Comparison of ENCODE assay signal across 27 cellular contexts in the genomic region with DNA sequence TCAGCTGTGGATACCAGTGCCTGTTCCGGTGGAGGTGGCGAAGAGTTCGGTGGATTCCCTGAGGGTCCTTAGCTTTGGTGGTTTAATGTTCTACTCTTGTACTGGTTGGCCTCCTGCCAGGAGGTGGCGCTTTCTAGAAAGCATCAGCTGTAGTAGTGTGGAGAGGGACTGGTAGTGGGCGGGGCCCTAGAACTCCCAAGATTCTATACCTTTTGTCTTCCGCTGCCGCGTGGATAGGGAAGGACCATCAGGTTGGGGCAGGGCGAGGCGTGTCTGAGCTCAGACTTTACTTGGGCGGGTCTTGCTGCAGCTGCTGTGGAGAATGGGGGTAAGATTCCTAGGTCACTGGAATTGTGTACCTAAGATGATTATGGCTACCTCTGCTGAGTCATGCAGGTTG.
DNase-seq lines count a peak whose midpoint lies in the region; ATAC-seq and FAIRE-seq lines count a peak whose summit lies in the region.
"Had no signal": no experiment of that assay in that cellular context is flagged by ENCODE, and none has a peak within 500 bp of the region (broad histone marks: within the 10 kb centered on the region; RNA-seq: fewer than 3 reads in every experiment).

No MANE protein-coding gene starts in this region.

- H3K9ac ChIP-seq in iPS-15b (ENCODE audit: low read depth, low read length), result peak overlapping the region; percentile 85

- H3K4me1 ChIP-seq in iPS-15b (ENCODE audit: control insufficient read depth, insufficient read depth, low read length), result no peaks in the 10 kb centered on the region
- H3K4me1 ChIP-seq: breast epithelium, gastrocnemius medialis, pancreas had no signal

- H3K36me3 ChIP-seq in H7 (replicated peaks; ENCODE audit: control insufficient read depth, insufficient read depth, low read length) (no peaks in the 10 kb centered on the region), iPS-15b (ENCODE audit: control insufficient read depth, insufficient read depth, low read length) (no peaks in the 10 kb centered on the region)
- H3K36me3 ChIP-seq: breast epithelium, gastrocnemius medialis, pancreas had no signal

- no peak for ATAC-seq in HG02852 (IDR thresholded peaks at IDR 0.05; ENCODE audit: unreplicated experiment)
- ATAC-seq: gastrocnemius medialis; left lobe of liver; pancreas; stimulated activated naive B cell treated with anti-CD40 and anti-IgM and Interleukin-4, amounts not matched to agents 10 μg/mL and 1 μg/mL and 100 μg/mL, for 72 hours had no signal

- FAIRE-seq in urothelium cell line (lab: Jason Lieb, UNC), result no peak
- FAIRE-seq: pancreas had no signal

- H3K27me3 ChIP-seq in H7 (ENCODE audit: control insufficient read depth, insufficient read depth, low read length) (no peaks in the 10 kb centered on the region), iPS-15b (ENCODE audit: control insufficient read depth, insufficient read depth, low read length) (no peaks in the 10 kb centered on the region)
- H3K27me3 ChIP-seq: breast epithelium, gastrocnemius medialis, pancreas had no signal

- DNase-seq in Daoy (ENCODE audit: low read depth) (peak; percentile 42), H7 (no peak), RPMI8226 (peak; percentile 51), SKM-1 treated with dmso at 0.1 percent for 144 hours (lab: John Stamatoyannopoulos, UW; ENCODE audit: unreplicated experiment) (no peak), urothelium cell line (ENCODE audit: low spot score) (no peak)
- DNase-seq in activated CD8-positive, alpha-beta memory T cell treated with anti-CD3 and anti-CD28 coated beads for 24 hours, result no peak
- DNase-seq: activated CD4-positive, alpha-beta T cell treated with anti-CD3 and anti-CD28 coated beads for 4 hours; activated effector memory CD4-positive, alpha-beta T cell treated with anti-CD3 and anti-CD28 coated beads, Interleukin-2, amount 50 U/mL, for 16 hours; activated naive CD8-positive, alpha-beta T cell treated with anti-CD3 and anti-CD28 coated beads for 36 hours; anterior cingulate cortex; CD8-positive, alpha-beta memory T cell; dorsolateral prefrontal cortex; gastrocnemius medialis; GF-D8; KG1; NCI-H1092 treated with DMSO at 0.1 percent for 48 hours; NCI-H2029; NCI-H345; OCI-M1; retina; stimulated activated naive B cell treated with anti-CD40 and anti-IgM and Interleukin-4, amounts not matched to agents 10 μg/mL and 1 μg/mL and 100 μg/mL, for 72 hours had no signal

- no peaks in the 10 kb centered on the region for H3K9me3 ChIP-seq in iPS-15b (ENCODE audit: control insufficient read depth, insufficient read depth, low read length)
- H3K9me3 ChIP-seq: gastrocnemius medialis, pancreas had no signal

- H3K4me3 ChIP-seq in H7 (ENCODE audit: insufficient read depth, low read depth, low read length) (peak overlapping the region; percentile 35; the same call in 1 of the 2 replicates), iPS-15b (ENCODE audit: low read depth, low read length) (peak overlapping the region; percentile 87)
- H3K4me3 ChIP-seq: breast epithelium, dorsolateral prefrontal cortex, gastrocnemius medialis, pancreas, skin epidermis had no signal

Comparison
In these comparisons a context has a peak if more than half of its experiments do, and no peak if none do; other contexts are left out.
1. DNase-seq: peak in Daoy (single experiment) and RPMI8226 (single experiment); none in H7 (single experiment), SKM-1 treated with dmso at 0.1 percent for 144 hours (single experiment), activated CD8-positive, alpha-beta memory T cell treated with anti-CD3 and anti-CD28 coated beads for 24 hours (single experiment) and urothelium cell line (single experiment).